8 cellular contexts compared by ENCODE assay signal in genomic region chr1:149936076-149936991, GRCh38. TPM values are rescaled to one million over a fixed set of nuclear protein-coding genes. Genes with fewer than 3 reads are reported as not detected.
DNase-seq lines count a peak whose midpoint lies in the region; ATAC-seq and TF ChIP-seq lines count a peak whose summit lies in the region.

Gene MTMR11, minus strand, starts transcription at chr1:149936879. Its CDS starts 232 bp downstream, at chr1:149936647.

- DNase-seq in Peyer's patch (peak in 2 of 3 donors; percentile 74 to 75), epidermal melanocyte (ENCODE audit: insufficient read length, low spot score) (peak; percentile 48), SKM-1 treated with dmso at 0.1 percent for 144 hours (lab: John Stamatoyannopoulos, UW; ENCODE audit: unreplicated experiment) (no peak)
- no peak for DNase-seq in stimulated activated CD4-positive, alpha-beta T cell treated with anti-CD3 and anti-CD28 coated beads, Interleukin-4, amount 100 ng/mL, for 24 hours

- no peak for TF ChIP-seq CTCF in Peyer's patch (IDR thresholded peaks at IDR 0.05)

- ATAC-seq in GM18909 (IDR thresholded peaks at IDR 0.05; ENCODE audit: poor library complexity, unreplicated experiment) (no peak), HG02759 (IDR thresholded peaks at IDR 0.05; ENCODE audit: unreplicated experiment) (no peak)

- H3K27ac ChIP-seq in Peyer's patch: peak within 1 kb of the TSS; percentile 10 to 94 (median 70)

- H3K4me3 ChIP-seq in Peyer's patch (peak within 1 kb of the TSS; percentile 24 to 75 (median 52)), mucosa of stomach (ENCODE audit: low read length) (peak within 1 kb of the TSS; percentile 53)

- H3K9me3 ChIP-seq in ES-I3 (ENCODE audit: control insufficient read depth, insufficient read depth, low read length) (no peaks in the 10 kb centered on the region), Peyer's patch (no peaks in the 10 kb centered on the region), mucosa of stomach (ENCODE audit: control insufficient read depth, low read length) (no peaks in the 10 kb centered on the region)

- H3K9ac ChIP-seq in ES-I3 (ENCODE audit: low read depth, low read length) (peak within 1 kb of the TSS; percentile 50), mucosa of stomach (ENCODE audit: low read length) (peak within 1 kb of the TSS; percentile 73)

- no peaks in the 10 kb centered on the region for H3K36me3 ChIP-seq in ES-I3 (ENCODE audit: insufficient read depth, low read length)
- H3K36me3 ChIP-seq in Peyer's patch: peaks cover 0 to 13% (median 0%) of the 10 kb centered on the region in 3 donors
- H3K36me3 ChIP-seq in mucosa of stomach (ENCODE audit: control insufficient read depth, insufficient read depth, low read length): peaks cover 4% of the 10 kb centered on the region

- H3K4me1 ChIP-seq in ES-I3 (ENCODE audit: insufficient read depth, low read length) (peaks cover 18% of the 10 kb centered on the region), Peyer's patch (peaks cover 0 to 49% (median 8%) of the 10 kb centered on the region in 4 donors), mucosa of stomach (ENCODE audit: control insufficient read depth, insufficient read depth, low read length) (peaks cover 55% of the 10 kb centered on the region)

- H3K27me3 ChIP-seq in Peyer's patch: no peaks in the 10 kb centered on the region
- H3K27me3 ChIP-seq in mucosa of stomach (ENCODE audit: control insufficient read depth, insufficient read depth, low read length): no peaks in the 10 kb centered on the region

- TF ChIP-seq POLR2A in Peyer's patch (IDR thresholded peaks at IDR 0.05): peak; percentile 76 to 85

RNA-seq across cellular contexts. Expression of gene MTMR11, which starts in this region (rescaled TPM):
- total RNA-seq in Peyer's patch: 100 to 1,000 TPM in 3 of 4 donors, 10 to 100 TPM in 1; 47.9 to 210 (median 175) TPM

Comparison
In these comparisons a context has a peak if more than half of its experiments do, and no peak if none do; other contexts are left out.
1. DNase-seq: peak in Peyer's patch (2 of 3) and epidermal melanocyte (single experiment); none in SKM-1 treated with dmso at 0.1 percent for 144 hours (single experiment) and stimulated activated CD4-positive, alpha-beta T cell treated with anti-CD3 and anti-CD28 coated beads, Interleukin-4, amount 100 ng/mL, for 24 hours (single experiment).